8 cellular contexts compared by ENCODE assay signal in genomic region chr1:19484338-19484792, GRCh38. TPM values are rescaled to one million over a fixed set of nuclear protein-coding genes. Genes with fewer than 3 reads are reported as not detected.
A peak's percentile ranks its signal among the peaks of the same experiment; 100 is the strongest.
DNase-seq lines count a peak whose midpoint lies in the region; ATAC-seq and TF ChIP-seq lines count a peak whose summit lies in the region.

No MANE protein-coding gene starts in this region.

- no peaks in the 10 kb centered on the region for H3K27me3 Mint-ChIP-seq in activated naive CD4-positive, alpha-beta T cell treated with anti-CD3 and anti-CD28 coated beads, Interleukin-2, amount 10 ng/mL, durations not matched to agents 7 days and 5 days
- H3K27me3 Mint-ChIP-seq in stimulated activated naive B cell treated with anti-CD40 and anti-IgM and Interleukin-4, amounts not matched to agents 10 μg/mL and 1 μg/mL and 100 μg/mL, for 72 hours = no peaks in the 10 kb centered on the region

- intact Hi-C loops in heart left ventricle (cut with DNase I) = loop anchor here in 8 of 10 donors (5.0 to 10.0 kb wide), 8 partner anchors 47 to 160 kb away; partner anchors contain the start of gene NBL1 (in 1 of the 8)
- intact Hi-C loops in cardiac septum (cut with DNase I) = loop anchor here (5.0 to 10.0 kb wide), 2 partner anchors 92 to 110 kb away; a partner anchor contains a TSS

- no peaks in the 10 kb centered on the region for H3K27me3 ChIP-seq in heart left ventricle

- TF ChIP-seq CTCF in heart left ventricle (IDR thresholded peaks at IDR 0.05) = no peak

- 3 to 4% (median 3%) methylated on average over 22 to 32 of the region's 32 CpGs for WGBS in heart left ventricle, 4 donors

- H3K36me3 Mint-ChIP-seq in activated naive CD4-positive, alpha-beta T cell treated with anti-CD3 and anti-CD28 coated beads, Interleukin-2, amount 10 ng/mL, durations not matched to agents 7 days and 5 days = peaks cover 42% of the 10 kb centered on the region
- peaks cover 15 to 36% of the 10 kb centered on the region in 2 donors for H3K36me3 Mint-ChIP-seq in stimulated activated naive B cell treated with anti-CD40 and anti-IgM and Interleukin-4, amounts not matched to agents 10 μg/mL and 1 μg/mL and 100 μg/mL, for 72 hours

- no peaks in the 10 kb centered on the region for H3K9me3 Mint-ChIP-seq in activated naive CD4-positive, alpha-beta T cell treated with anti-CD3 and anti-CD28 coated beads, Interleukin-2, amount 10 ng/mL, durations not matched to agents 7 days and 5 days
- no peaks in the 10 kb centered on the region for H3K9me3 Mint-ChIP-seq in stimulated activated naive B cell treated with anti-CD40 and anti-IgM and Interleukin-4, amounts not matched to agents 10 μg/mL and 1 μg/mL and 100 μg/mL, for 72 hours

- H3K9me3 ChIP-seq in heart left ventricle = no peaks in the 10 kb centered on the region
- no peaks in the 10 kb centered on the region for H3K9me3 ChIP-seq in iPS-18c (ENCODE audit: control insufficient read depth, insufficient read depth, low read length)

- peaks cover 22 to 76% (median 65%) of the 10 kb centered on the region in 12 donors for H3K4me1 ChIP-seq in heart left ventricle

- no peak for ATAC-seq in heart left ventricle
- ATAC-seq in stimulated activated naive B cell treated with anti-CD40 and anti-IgM and Interleukin-4, amounts not matched to agents 10 μg/mL and 1 μg/mL and 100 μg/mL, for 72 hours (replicated peaks) = no peak

- H3K36me3 ChIP-seq in heart left ventricle = peaks cover 0 to 31% (median 0%) of the 10 kb centered on the region in 9 donors

- H3K4me3 Mint-ChIP-seq in activated naive CD4-positive, alpha-beta T cell treated with anti-CD3 and anti-CD28 coated beads, Interleukin-2, amount 10 ng/mL, durations not matched to agents 7 days and 5 days = peak overlapping the region; percentile 93
- H3K4me3 Mint-ChIP-seq in stimulated activated naive B cell treated with anti-CD40 and anti-IgM and Interleukin-4, amounts not matched to agents 10 μg/mL and 1 μg/mL and 100 μg/mL, for 72 hours = peak overlapping the region; percentile 98 to 100

- peak overlapping the region; percentile 95 for H3K27ac Mint-ChIP-seq in activated naive CD4-positive, alpha-beta T cell treated with anti-CD3 and anti-CD28 coated beads, Interleukin-2, amount 10 ng/mL, durations not matched to agents 7 days and 5 days
- peak overlapping the region; percentile 97 for H3K27ac Mint-ChIP-seq in stimulated activated naive B cell treated with anti-CD40 and anti-IgM and Interleukin-4, amounts not matched to agents 10 μg/mL and 1 μg/mL and 100 μg/mL, for 72 hours

- peak overlapping the region; percentile 93 to 100 (median 98) for H3K27ac ChIP-seq in heart left ventricle

- H3K4me1 Mint-ChIP-seq in activated naive CD4-positive, alpha-beta T cell treated with anti-CD3 and anti-CD28 coated beads, Interleukin-2, amount 10 ng/mL, durations not matched to agents 7 days and 5 days = peaks cover 68% of the 10 kb centered on the region
- H3K4me1 Mint-ChIP-seq in stimulated activated naive B cell treated with anti-CD40 and anti-IgM and Interleukin-4, amounts not matched to agents 10 μg/mL and 1 μg/mL and 100 μg/mL, for 72 hours = peaks cover 45 to 78% of the 10 kb centered on the region in 2 donors

- TF ChIP-seq POLR2A in heart left ventricle (IDR thresholded peaks at IDR 0.05) = no peak

- CTCF ChIA-PET in activated naive CD4-positive, alpha-beta T cell treated with anti-CD3 and anti-CD28 coated beads, Interleukin-2, amount 10 ng/mL, durations not matched to agents 7 days and 5 days (lab: Charles Lee) = interaction anchor here (1.2 kb wide), 1 partner anchor 39 kb away, joined by 5 read pairs; no protein-coding TSS in a partner anchor

- DNase-seq in heart left ventricle (no peak), cardiac septum (ENCODE audit: low spot score) (no peak), SKM-1 (lab: John Stamatoyannopoulos, UW; ENCODE audit: unreplicated experiment) (no peak), GM19238 (ENCODE audit: insufficient read length, low spot score) (no peak), MV-4-11 (lab: John Stamatoyannopoulos, UW) (no peak)
- peak; percentile 54 for DNase-seq in activated naive CD4-positive, alpha-beta T cell treated with anti-CD3 and anti-CD28 coated beads, Interleukin-2, amount 10 ng/mL, durations not matched to agents 7 days and 5 days
- DNase-seq in stimulated activated naive B cell treated with anti-CD40 and anti-IgM and Interleukin-4, amounts not matched to agents 10 μg/mL and 1 μg/mL and 100 μg/mL, for 72 hours = peak; percentile 9

- H3K4me3 ChIP-seq in heart left ventricle = peak overlapping the region; percentile 70 to 100 (median 98)
- H3K4me3 ChIP-seq in iPS-18c (ENCODE audit: insufficient read depth, low read depth, low read length) = peak overlapping the region; percentile 95

RNA-seq across cellular contexts. Expression of gene CAPZB, which starts 1.0 kb away (rescaled TPM):
- total RNA-seq in heart left ventricle = 100 to 1,000 TPM in 8 of 9 donors, 10 to 100 TPM in 1; 77.8 to 348 (median 237) TPM
- 100 to 1,000 TPM; 228 to 255 TPM for polyA plus RNA-seq in heart left ventricle
- 213 TPM for total RNA-seq in cardiac septum

Comparison
In these comparisons a context has a peak if more than half of its experiments do, and no peak if none do; other contexts are left out.
1. DNase-seq: peak in activated naive CD4-positive, alpha-beta T cell treated with anti-CD3 and anti-CD28 coated beads, Interleukin-2, amount 10 ng/mL, durations not matched to agents 7 days and 5 days (single experiment) and stimulated activated naive B cell treated with anti-CD40 and anti-IgM and Interleukin-4, amounts not matched to agents 10 μg/mL and 1 μg/mL and 100 μg/mL, for 72 hours (single experiment); none in heart left ventricle (0 of 5), cardiac septum (single experiment), SKM-1 (single experiment), GM19238 (single experiment) and MV-4-11 (single experiment).